Comparison of ENCODE assay signal across 8 cellular contexts in the genomic region with DNA sequence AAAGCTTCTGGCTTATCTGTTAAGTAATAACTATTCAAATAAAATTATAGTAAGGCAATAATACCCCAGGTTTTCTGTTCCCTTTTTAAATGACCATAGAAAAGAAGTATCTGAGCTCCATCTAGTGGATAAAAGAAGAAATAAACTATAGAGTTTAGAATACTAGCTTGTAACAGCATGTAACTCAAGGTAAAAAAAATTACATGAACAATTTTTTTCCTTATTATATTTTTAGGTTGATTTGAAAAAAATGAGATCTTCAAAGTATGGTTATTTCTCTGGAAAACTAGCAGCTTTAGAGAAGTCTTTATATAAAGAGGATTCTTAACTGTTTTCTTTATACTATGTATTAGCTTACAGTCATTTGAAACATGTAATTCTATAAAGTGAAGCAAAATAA. TPM values are rescaled to one million over a fixed set of nuclear protein-coding genes. Genes with fewer than 3 reads are reported as not detected.
DNase-seq lines count a peak whose midpoint lies in the region; FAIRE-seq and TF ChIP-seq lines count a peak whose summit lies in the region.

No MANE protein-coding gene starts in this region.

- peaks cover 20% of the 10 kb centered on the region for H3K79me2 ChIP-seq in GM23248 (ENCODE audit: insufficient read depth)
- H3K79me2 ChIP-seq in Karpas-422 (ENCODE audit: low read length): no peaks in the 10 kb centered on the region

- H3K27me3 ChIP-seq in GM23248 (replicated peaks; ENCODE audit: insufficient read depth) (no peaks in the 10 kb centered on the region), Karpas-422 (ENCODE audit: low read length) (no peaks in the 10 kb centered on the region)

- H3F3A ChIP-seq in GM23248 (ENCODE audit: insufficient read depth): peaks cover 22% of the 10 kb centered on the region

- peak; percentile 59 for DNase-seq in G401 (ENCODE audit: low spot score)
- DNase-seq in GM23248: peak; percentile 63
- peak; percentile 87 for DNase-seq in Karpas-422
- peak; percentile 72 for DNase-seq in RCC 7860 (ENCODE audit: low spot score)
- DNase-seq in epithelial cell of proximal tubule (ENCODE audit: low read depth): peak; percentile 13
- DNase-seq in osteocyte (ENCODE audit: extremely low spot score, unreplicated experiment): no peak
- DNase-seq in activated effector memory CD4-positive, alpha-beta T cell treated with Interleukin-2 at 50 U/mL for 16 hours: no peak
- no peak for DNase-seq in COLO668 (lab: John Stamatoyannopoulos, UW; ENCODE audit: unreplicated experiment)

- H3K27ac ChIP-seq in GM23248 (no peak overlapping the region), Karpas-422 (ENCODE audit: low read length) (no peak overlapping the region)

- H3K27me3 Mint-ChIP-seq in osteocyte (ENCODE audit: unreplicated experiment): no peaks in the 10 kb centered on the region

- H4K20me1 ChIP-seq in GM23248 (ENCODE audit: insufficient read depth) (no peaks in the 10 kb centered on the region), Karpas-422 (ENCODE audit: insufficient read depth, low read depth, low read length) (no peaks in the 10 kb centered on the region)

- no peak overlapping the region for H2AFZ ChIP-seq in GM23248
- no peak overlapping the region for H2AFZ ChIP-seq in Karpas-422 (ENCODE audit: low read length)

- H3K9ac ChIP-seq in GM23248 (no peak overlapping the region), Karpas-422 (ENCODE audit: low read length) (no peak overlapping the region)

- in situ Hi-C loops in G401 (cut with HindIII; ENCODE audit: low sequenced_read_pairs): no loop called here
- in situ Hi-C loops in GM23248 (cut with MboI): no loop called here

- no peaks in the 10 kb centered on the region for H3K9me2 ChIP-seq in GM23248 (ENCODE audit: insufficient read depth)
- H3K9me2 ChIP-seq in Karpas-422 (replicated peaks; ENCODE audit: insufficient read depth, low read length): no peaks in the 10 kb centered on the region

- TF ChIP-seq CTCF in epithelial cell of proximal tubule (conservative IDR thresholded peaks at IDR 0.05; ENCODE audit: low read depth, low read length) (peak; percentile 51), osteocyte (IDR thresholded peaks at IDR 0.05) (peak; percentile 67)

- peak; percentile 93 for FAIRE-seq in RCC 7860 (lab: Jason Lieb, UNC)

- H3K9me3 ChIP-seq in GM23248 (ENCODE audit: low read depth) (no peaks in the 10 kb centered on the region), Karpas-422 (ENCODE audit: low read length) (no peaks in the 10 kb centered on the region)

- no peak overlapping the region for H3K4me3 ChIP-seq in GM23248
- H3K4me3 ChIP-seq in Karpas-422 (ENCODE audit: low read length): no peak overlapping the region
- no peak overlapping the region for H3K4me3 ChIP-seq in epithelial cell of proximal tubule (ENCODE audit: low read depth, low read length)

- no peak overlapping the region for H3K27ac Mint-ChIP-seq in osteocyte (ENCODE audit: unreplicated experiment)

- H3K4me2 ChIP-seq in GM23248 (ENCODE audit: unreplicated experiment) (no peak overlapping the region), Karpas-422 (ENCODE audit: low read depth, low read length, poor library complexity, severe bottlenecking) (no peak overlapping the region)

- no peaks in the 10 kb centered on the region for H3K9me3 Mint-ChIP-seq in osteocyte (ENCODE audit: unreplicated experiment)

- H3K36me3 ChIP-seq in GM23248 (ENCODE audit: low read depth) (peaks cover 71% of the 10 kb centered on the region), Karpas-422 (ENCODE audit: insufficient read depth, low read length) (no peaks in the 10 kb centered on the region)

- H3K4me3 Mint-ChIP-seq in osteocyte (ENCODE audit: unreplicated experiment): no peak overlapping the region

- H3K36me3 Mint-ChIP-seq in osteocyte (ENCODE audit: unreplicated experiment): peaks cover 24% of the 10 kb centered on the region

- H3K4me1 ChIP-seq in GM23248 (ENCODE audit: insufficient read depth): no peaks in the 10 kb centered on the region
- H3K4me1 ChIP-seq in Karpas-422 (ENCODE audit: low read length): no peaks in the 10 kb centered on the region

- peaks cover 2% of the 10 kb centered on the region for H3K4me1 Mint-ChIP-seq in osteocyte (ENCODE audit: unreplicated experiment)

RNA-seq across cellular contexts. Expression of a gene that starts 58.1 kb away (rescaled TPM):
- 116 and 163 TPM in 2 replicates for total RNA-seq in G401 (2014; rRNA removed; shearing (Covaris generic))
- 169 and 201 TPM in 2 replicates for total RNA-seq in GM23248 (2014; rRNA removed; shearing (Covaris generic))
- polyA plus RNA-seq in GM23248 (2016; fragmentation: Nextera tagmentation; extraction: Ambion mirVana): 57.4 and 58.9 TPM in 2 replicates
- total RNA-seq in Karpas-422 (2014; rRNA removed; shearing (Covaris generic); ENCODE audit: low replicate concordance): not detected in 2 replicates
- 79.5 and 103 TPM in 2 replicates for total RNA-seq in epithelial cell of proximal tubule
- 157 and 165 TPM in 2 replicates for total RNA-seq in osteocyte

Comparison
In these comparisons a context has a peak if more than half of its experiments do, and no peak if none do; other contexts are left out.
1. DNase-seq: peak in G401 (single experiment), GM23248 (single experiment), Karpas-422 (single experiment), RCC 7860 (single experiment) and epithelial cell of proximal tubule (single experiment); none in osteocyte (single experiment), activated effector memory CD4-positive, alpha-beta T cell treated with Interleukin-2 at 50 U/mL for 16 hours (single experiment) and COLO668 (single experiment).
2. RNA of a gene that starts 58.1 kb away (total RNA-seq): 169 to 201 TPM in GM23248, 157 to 165 TPM in osteocyte, 116 to 163 TPM in G401 and 79.5 to 103 TPM in epithelial cell of proximal tubule; not detected in Karpas-422; every median in the first group is over 10 times any median in the second.